1 cellular context compared by ENCODE assay signal in genomic region chr22:45671783-45672563, GRCh38.
TF ChIP-seq lines count a peak whose summit lies in the region.

ATXN10 (plus strand) TSS chr22:45671834; CDS start chr22:45672064, 230 bp downstream.

TF ChIP-seq in HepG2, 621 proteins besides CTCF, POLR2A, EP300 and RAD21 (continued from another document and continues in another):
- TF ChIP-seq SKIL (CRISPR knock-in tag; IDR thresholded peaks at IDR 0.05; ENCODE audit: borderline replicate concordance) (peak; percentile 72; the same call in 1 of the 2 replicates), NFATC3 (CRISPR knock-in tag; IDR thresholded peaks at IDR 0.05) (no peak), MXD3 (CRISPR knock-in tag; IDR thresholded peaks at IDR 0.05) (peak; percentile 53; the same call in 1 of the 2 replicates), ZNF558 (CRISPR knock-in tag; IDR thresholded peaks at IDR 0.05; ENCODE audit: borderline replicate concordance) (peak; percentile 54; the same call in 1 of the 2 replicates), ZNF275 (CRISPR knock-in tag; IDR thresholded peaks at IDR 0.05; ENCODE audit: borderline replicate concordance) (no peak), ZBTB26 (CRISPR knock-in tag; IDR thresholded peaks at IDR 0.05; ENCODE audit: borderline replicate concordance) (no peak; the same call in 1 of the 2 replicates), SALL2 (CRISPR knock-in tag; IDR thresholded peaks at IDR 0.05) (peak; percentile 51), BORCS8-MEF2B (CRISPR knock-in tag; IDR thresholded peaks at IDR 0.05) (peak; percentile 87), ZFP36 (IDR thresholded peaks at IDR 0.05; ENCODE audit: borderline replicate concordance, low read depth, low read length, partially characterized antibody) (no peak), ZNF552 (CRISPR knock-in tag; IDR thresholded peaks at IDR 0.05; ENCODE audit: borderline replicate concordance) (no peak), ZNF619 (CRISPR knock-in tag; IDR thresholded peaks at IDR 0.05) (no peak), STAT6 (CRISPR knock-in tag; IDR thresholded peaks at IDR 0.05; ENCODE audit: borderline replicate concordance) (no peak), NR2F6 (IDR thresholded peaks at IDR 0.05) (no peak), NR2F6 (CRISPR knock-in tag; IDR thresholded peaks at IDR 0.05) (no peak; the same call in 1 of the 2 replicates), BHLHE40 (IDR thresholded peaks at IDR 0.05; ENCODE audit: low read length) (no peak), ZBTB7B (CRISPR knock-in tag; IDR thresholded peaks at IDR 0.05) (no peak), ZNF224 (CRISPR knock-in tag; IDR thresholded peaks at IDR 0.05) (no peak), THRA (CRISPR knock-in tag; IDR thresholded peaks at IDR 0.05; ENCODE audit: borderline replicate concordance) (no peak), GPN1 (CRISPR knock-in tag; IDR thresholded peaks at IDR 0.05; ENCODE audit: borderline replicate concordance) (no peak), PLRG1 (conservative IDR thresholded peaks at IDR 0.05) (no peak), ZNF335 (CRISPR knock-in tag; IDR thresholded peaks at IDR 0.05) (no peak), NCOR1 (IDR thresholded peaks at IDR 0.05; ENCODE audit: borderline replicate concordance, low read length) (no peak), SP2 (CRISPR knock-in tag; IDR thresholded peaks at IDR 0.05) (peak; percentile 83), CERS6 (CRISPR knock-in tag; IDR thresholded peaks at IDR 0.05) (no peak), GTF3A (CRISPR knock-in tag; conservative IDR thresholded peaks at IDR 0.05) (no peak), MED13 (CRISPR knock-in tag; IDR thresholded peaks at IDR 0.05) (no peak), ZNF383 (CRISPR knock-in tag; IDR thresholded peaks at IDR 0.05; ENCODE audit: borderline replicate concordance) (no peak), CC2D1A (CRISPR knock-in tag; IDR thresholded peaks at IDR 0.05) (no peak), ZMYM3 (CRISPR knock-in tag; IDR thresholded peaks at IDR 0.05) (no peak; the same call in 1 of the 2 replicates), ZBTB42 (CRISPR knock-in tag; IDR thresholded peaks at IDR 0.05) (peak; percentile 34; the same call in 1 of the 2 replicates), NR2C2 (CRISPR knock-in tag; IDR thresholded peaks at IDR 0.05; ENCODE audit: borderline replicate concordance) (no peak; the same call in 1 of the 2 replicates), GATAD1 (CRISPR knock-in tag; IDR thresholded peaks at IDR 0.05) (peak; percentile 66), PHF8 (CRISPR knock-in tag; IDR thresholded peaks at IDR 0.05) (peak; percentile 85), MXI1 (IDR thresholded peaks at IDR 0.05; ENCODE audit: borderline replicate concordance, low read depth, low read length) (no peak; the same call in 2 of the 3 replicates), PBX3 (CRISPR knock-in tag; IDR thresholded peaks at IDR 0.05; ENCODE audit: borderline replicate concordance) (no peak), SNAPC4 (CRISPR knock-in tag; IDR thresholded peaks at IDR 0.05) (no peak), POGK (CRISPR knock-in tag; conservative IDR thresholded peaks at IDR 0.05) (no peak; the same call in 1 of the 2 replicates), ZNF83 (CRISPR knock-in tag; IDR thresholded peaks at IDR 0.05; ENCODE audit: borderline replicate concordance) (no peak), ZBTB39 (CRISPR knock-in tag; IDR thresholded peaks at IDR 0.05) (no peak), MTA3 (CRISPR knock-in tag; IDR thresholded peaks at IDR 0.05) (no peak), ZNF781 (CRISPR knock-in tag; IDR thresholded peaks at IDR 0.05; ENCODE audit: borderline replicate concordance, not compliant biosample characterization) (no peak), ZNF839 (CRISPR knock-in tag; IDR thresholded peaks at IDR 0.05; ENCODE audit: borderline replicate concordance) (no peak)
